In the genomic region with DNA sequence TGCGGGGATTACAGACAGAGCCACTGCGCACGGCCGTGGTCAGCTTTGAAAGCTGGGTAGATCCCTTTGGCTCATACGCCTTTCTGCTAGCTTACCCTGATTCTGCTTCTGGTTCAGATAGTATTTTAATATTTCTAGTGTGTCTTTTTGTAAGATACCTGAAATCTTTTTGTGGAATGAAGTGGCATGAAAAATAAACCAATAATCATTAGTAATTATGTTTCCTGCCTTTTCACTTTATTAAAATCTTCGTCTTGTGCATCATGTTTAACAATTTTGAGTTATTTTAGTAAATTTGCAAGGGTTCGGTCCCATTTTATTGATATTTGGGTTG, we compare ENCODE assay signal across 8 cellular contexts.
DNase-seq lines count a peak whose midpoint lies in the region; ATAC-seq and TF ChIP-seq lines count a peak whose summit lies in the region.
"Not testable (repeated sequence)": the region's sequence is repeated elsewhere in the genome, so short reads cannot be mapped to it uniquely, and the experiment has no call there.

No MANE protein-coding gene starts in this region.

- H3K4me3 ChIP-seq in ACC112 (ENCODE audit: low read depth, low read length) (peak overlapping the region; percentile 80), Panc1 (ENCODE audit: low read depth in 2 of 2, low read length in 2 of 2) (peak overlapping the region; percentile 46 to 61), duodenal mucosa (ENCODE audit: low read depth in 1 of 2, low read length in 2 of 2) (peak overlapping the region; percentile 67 to 70), iPS-11a (ENCODE audit: low read depth, low read length) (peak overlapping the region; percentile 30)
- H3K4me3 ChIP-seq in naive thymus-derived CD4-positive, alpha-beta T cell (ENCODE audit: low read length): peak overlapping the region; percentile 78

- peak overlapping the region; percentile 62 to 81 for H3K4me3 Mint-ChIP-seq in H9
- peak overlapping the region; percentile 78 for H3K4me3 Mint-ChIP-seq in activated T-helper 2 cell treated with anti-CD3 and anti-CD28 coated beads, Interferon-gamma antibody, Interleukin-2, Interleukin-4, amounts not matched to agents 10 μg/mL and 5 μg/mL and 100 μg/mL, durations not matched to agents 14 hours and 24 hours and 36 hours (ENCODE audit: low read depth)
- peak overlapping the region; percentile 75 to 94 (median 82) for H3K4me3 Mint-ChIP-seq in naive thymus-derived CD4-positive, alpha-beta T cell
- H3K4me3 Mint-ChIP-seq in stimulated activated effector memory CD8-positive, alpha-beta T cell treated with anti-CD3 and anti-CD28 coated beads, Interleukin-12 subunit alpha, Interleukin-12 subunit beta, amount 100 ng/mL, for 72 hours: peak overlapping the region; percentile 67

- not testable (repeated sequence) for H3K4me2 ChIP-seq in H9 (ENCODE audit: insufficient read depth, insufficient read length, low read length)

- not testable (repeated sequence) for H3K27ac ChIP-seq in ACC112 (ENCODE audit: low read depth, low read length); H9 (ENCODE audit: insufficient read length, low read depth, low read length); duodenal mucosa (ENCODE audit: low read depth, low read length)
- H3K27ac ChIP-seq in Panc1 (ENCODE audit: low read length): peak overlapping the region; percentile 73
- H3K27ac ChIP-seq in naive thymus-derived CD4-positive, alpha-beta T cell (ENCODE audit: low read depth, low read length): peak overlapping the region; percentile 84

- not testable (repeated sequence) for H3K23ac ChIP-seq in H9 (ENCODE audit: insufficient read length, low read depth, low read length)

- TF ChIP-seq CTCF in H9 (conservative IDR thresholded peaks at IDR 0.05); Panc1 (IDR thresholded peaks at IDR 0.05): not testable (repeated sequence)

- H3K27me3 ChIP-seq in ACC112 (ENCODE audit: insufficient read depth, low read length); H9 (ENCODE audit: insufficient read depth, low read length); Panc1 (ENCODE audit: control insufficient read depth, insufficient read depth, low read length); duodenal mucosa (ENCODE audit: control insufficient read depth in 1 of 2, insufficient read depth in 2 of 2, low read length in 2 of 2); naive thymus-derived CD4-positive, alpha-beta T cell (ENCODE audit: control insufficient read depth in 2 of 2, insufficient read depth in 2 of 2, low read length in 2 of 2): not testable (repeated sequence)

- H3K79me1 ChIP-seq in H9 (ENCODE audit: insufficient read depth, low read depth, low read length, poor library complexity, severe bottlenecking): not testable (repeated sequence)

- not testable (repeated sequence) for H2BK5ac ChIP-seq in H9 (ENCODE audit: insufficient read length, low read length)

- H2BK20ac ChIP-seq in H9 (ENCODE audit: low read depth, low read length, poor library complexity, severe bottlenecking): not testable (repeated sequence)

- CTCF ChIA-PET in Panc1 (lab: Charles Lee); naive thymus-derived CD4-positive, alpha-beta T cell (lab: Charles Lee): not testable (repeated sequence)

- not testable (repeated sequence) for H3K36me3 ChIP-seq in ACC112 (ENCODE audit: insufficient read depth, low read length); Panc1 (ENCODE audit: control insufficient read depth, insufficient read depth, low read length); duodenal mucosa (ENCODE audit: control insufficient read depth in 1 of 2, insufficient read depth in 2 of 2, low read length in 2 of 2); naive thymus-derived CD4-positive, alpha-beta T cell (ENCODE audit: control insufficient read depth in 2 of 3, insufficient read depth in 3 of 3, low read length in 3 of 3)

- in situ Hi-C loops in Panc1 (cut with HindIII; ENCODE audit: low pct_unique_long_range_greater_than_20kb, low sequenced_read_pairs): not testable (repeated sequence)

- H2AFZ ChIP-seq in ACC112 (ENCODE audit: low read length, unreplicated experiment): peak overlapping the region; percentile 94
- H2AFZ ChIP-seq in H9 (ENCODE audit: low read length): not testable (repeated sequence)

- peaks cover 18% of the 10 kb centered on the region for H3K79me2 ChIP-seq in ACC112 (ENCODE audit: control insufficient read depth, insufficient read depth, low read length, unreplicated experiment)
- H3K79me2 ChIP-seq in H9 (ENCODE audit: insufficient read depth, low read length): not testable (repeated sequence)

- H4K8ac ChIP-seq in H9 (replicated peaks; ENCODE audit: insufficient read length, low read depth, low read length): not testable (repeated sequence)

- peaks cover 19% of the 10 kb centered on the region for H3K27me3 Mint-ChIP-seq in H9 (ENCODE audit: low read depth)
- not testable (repeated sequence) for H3K27me3 Mint-ChIP-seq in activated T-helper 2 cell treated with anti-CD3 and anti-CD28 coated beads, Interferon-gamma antibody, Interleukin-2, Interleukin-4, amounts not matched to agents 10 μg/mL and 5 μg/mL and 100 μg/mL, durations not matched to agents 14 hours and 24 hours and 36 hours (ENCODE audit: low read depth); naive thymus-derived CD4-positive, alpha-beta T cell

- H3K14ac ChIP-seq in H9 (ENCODE audit: insufficient read depth, low read length): not testable (repeated sequence)

- not testable (repeated sequence) for H4K5ac ChIP-seq in H9 (ENCODE audit: insufficient read length, low read depth, low read length)

- H3K18ac ChIP-seq in H9 (ENCODE audit: insufficient read length, low read depth, low read length): not testable (repeated sequence)

- not testable (repeated sequence) for ATAC-seq in Panc1; naive thymus-derived CD4-positive, alpha-beta T cell; stimulated activated effector memory CD8-positive, alpha-beta T cell treated with anti-CD3 and anti-CD28 coated beads, Interleukin-12 subunit alpha, Interleukin-12 subunit beta, amount 100 ng/mL, for 72 hours

- H2AK5ac ChIP-seq in H9 (ENCODE audit: insufficient read length, low read length): not testable (repeated sequence)

- H3K36me3 Mint-ChIP-seq in H9 (ENCODE audit: insufficient read depth in 1 of 3, low read depth in 3 of 3); activated T-helper 2 cell treated with anti-CD3 and anti-CD28 coated beads, Interferon-gamma antibody, Interleukin-2, Interleukin-4, amounts not matched to agents 10 μg/mL and 5 μg/mL and 100 μg/mL, durations not matched to agents 14 hours and 24 hours and 36 hours (ENCODE audit: low read depth); naive thymus-derived CD4-positive, alpha-beta T cell; stimulated activated effector memory CD8-positive, alpha-beta T cell treated with anti-CD3 and anti-CD28 coated beads, Interleukin-12 subunit alpha, Interleukin-12 subunit beta, amount 100 ng/mL, for 72 hours: not testable (repeated sequence)

- H2BK15ac ChIP-seq in H9 (ENCODE audit: low read depth, low read length): not testable (repeated sequence)

- POLR2A ChIA-PET in Panc1 (lab: Charles Lee); naive thymus-derived CD4-positive, alpha-beta T cell (lab: Charles Lee): not testable (repeated sequence)

- H2BK120ac ChIP-seq in H9 (ENCODE audit: low read depth, low read length, poor library complexity, severe bottlenecking): not testable (repeated sequence)

- not testable (repeated sequence) for H3K23me2 ChIP-seq in H9 (ENCODE audit: insufficient read length, low read depth, low read length, poor library complexity, severe bottlenecking)

- H3K27ac Mint-ChIP-seq in H9: not testable (repeated sequence)
- H3K27ac Mint-ChIP-seq in activated T-helper 2 cell treated with anti-CD3 and anti-CD28 coated beads, Interferon-gamma antibody, Interleukin-2, Interleukin-4, amounts not matched to agents 10 μg/mL and 5 μg/mL and 100 μg/mL, durations not matched to agents 14 hours and 24 hours and 36 hours: peak overlapping the region; percentile 77
- peak overlapping the region; percentile 71 to 93 (median 83) for H3K27ac Mint-ChIP-seq in naive thymus-derived CD4-positive, alpha-beta T cell
- H3K27ac Mint-ChIP-seq in stimulated activated effector memory CD8-positive, alpha-beta T cell treated with anti-CD3 and anti-CD28 coated beads, Interleukin-12 subunit alpha, Interleukin-12 subunit beta, amount 100 ng/mL, for 72 hours: peak overlapping the region; percentile 84

- not testable (repeated sequence) for H3K4me1 ChIP-seq in ACC112 (ENCODE audit: control insufficient read depth, insufficient read depth, low read length, unreplicated experiment); H9 (ENCODE audit: insufficient read depth, low read length); Panc1 (ENCODE audit: control insufficient read depth, insufficient read depth, low read length); duodenal mucosa (ENCODE audit: control insufficient read depth in 1 of 2, insufficient read depth in 2 of 2, low read length in 2 of 2); naive thymus-derived CD4-positive, alpha-beta T cell (ENCODE audit: control insufficient read depth in 2 of 2, insufficient read depth in 2 of 2, low read length in 2 of 2)

- not testable (repeated sequence) for H3T11ph ChIP-seq in H9 (ENCODE audit: low read length)

- not testable (repeated sequence) for H4K20me1 ChIP-seq in H9 (ENCODE audit: control insufficient read depth, insufficient read depth, insufficient read length)

- WGBS in H9 (ENCODE audit: extremely low coverage, insufficient read length, low lambda C conversion rate): no CpG with 5 or more reads among the region's 7 CpGs

- H3K9me3 Mint-ChIP-seq in H9; activated T-helper 2 cell treated with anti-CD3 and anti-CD28 coated beads, Interferon-gamma antibody, Interleukin-2, Interleukin-4, amounts not matched to agents 10 μg/mL and 5 μg/mL and 100 μg/mL, durations not matched to agents 14 hours and 24 hours and 36 hours; naive thymus-derived CD4-positive, alpha-beta T cell; stimulated activated effector memory CD8-positive, alpha-beta T cell treated with anti-CD3 and anti-CD28 coated beads, Interleukin-12 subunit alpha, Interleukin-12 subunit beta, amount 100 ng/mL, for 72 hours: not testable (repeated sequence)

- H4K91ac ChIP-seq in H9 (ENCODE audit: insufficient read length, low read depth, low read length): not testable (repeated sequence)

- H3K56ac ChIP-seq in H9 (ENCODE audit: insufficient read length, low read depth, low read length): not testable (repeated sequence)

- not testable (repeated sequence) for H2BK12ac ChIP-seq in H9 (ENCODE audit: insufficient read length, low read depth, low read length)

- not testable (repeated sequence) for H3K9me3 ChIP-seq in H9 (ENCODE audit: control insufficient read depth, low read depth, low read length); Panc1 (ENCODE audit: control insufficient read depth, insufficient read depth, low read depth, low read length); duodenal mucosa (ENCODE audit: control insufficient read depth in 1 of 2, low read length in 2 of 2); naive thymus-derived CD4-positive, alpha-beta T cell (ENCODE audit: control insufficient read depth in 2 of 3, low read length in 3 of 3)

- not testable (repeated sequence) for H3K4ac ChIP-seq in H9 (ENCODE audit: low read depth, low read length)

- not testable (repeated sequence) for H3K9ac ChIP-seq in H9 (ENCODE audit: extremely low read depth, insufficient read length, low read length)
- peak overlapping the region in 1 of 2 donors; percentile 70 for H3K9ac ChIP-seq in duodenal mucosa (ENCODE audit: low read depth in 1 of 2, low read length in 2 of 2)

- DNase-seq in H9; Panc1 (ENCODE audit: low read depth, low spot score); activated T-helper 2 cell treated with anti-CD3 and anti-CD28 coated beads, Interferon-gamma antibody, Interleukin-2, Interleukin-4, amounts not matched to agents 10 μg/mL and 5 μg/mL and 100 μg/mL, durations not matched to agents 14 hours and 24 hours and 36 hours (ENCODE audit: low spot score); naive thymus-derived CD4-positive, alpha-beta T cell; stimulated activated effector memory CD8-positive, alpha-beta T cell treated with anti-CD3 and anti-CD28 coated beads, Interleukin-12 subunit alpha, Interleukin-12 subunit beta, amount 100 ng/mL, for 72 hours (ENCODE audit: low spot score in 2 of 2): not testable (repeated sequence)

- H3K4me1 Mint-ChIP-seq in H9; activated T-helper 2 cell treated with anti-CD3 and anti-CD28 coated beads, Interferon-gamma antibody, Interleukin-2, Interleukin-4, amounts not matched to agents 10 μg/mL and 5 μg/mL and 100 μg/mL, durations not matched to agents 14 hours and 24 hours and 36 hours (ENCODE audit: low read depth); stimulated activated effector memory CD8-positive, alpha-beta T cell treated with anti-CD3 and anti-CD28 coated beads, Interleukin-12 subunit alpha, Interleukin-12 subunit beta, amount 100 ng/mL, for 72 hours: not testable (repeated sequence)
- H3K4me1 Mint-ChIP-seq in naive thymus-derived CD4-positive, alpha-beta T cell: peaks cover 0 to 15% (median 5%) of the 10 kb centered on the region in 7 donors

- intact Hi-C loops in Panc1 (cut with micrococcal nuclease; ENCODE audit: unreplicated experiment): loop anchor here (10.0 kb wide), 1 partner anchor 136 kb away; no protein-coding TSS in a partner anchor
- intact Hi-C loops in activated T-helper 2 cell treated with anti-CD3 and anti-CD28 coated beads, Interferon-gamma antibody, Interleukin-2, Interleukin-4, amounts not matched to agents 10 μg/mL and 5 μg/mL and 100 μg/mL, durations not matched to agents 14 hours and 24 hours and 36 hours (cut with micrococcal nuclease): not testable (repeated sequence)
- intact Hi-C loops in naive thymus-derived CD4-positive, alpha-beta T cell (cut with micrococcal nuclease): loop anchor here in 1 of 2 donors (5.0 to 10.0 kb wide), 2 partner anchors 74 to 136 kb away; no protein-coding TSS in a partner anchor

- BruUV-seq in Panc1 (replicated peaks; lab: Mats Ljungman, UMichigan): TSS peak; percentile 97

Comparison
In these comparisons a context has a peak if more than half of its experiments do, and no peak if none do; other contexts are left out.
1. H3K4me3 ChIP-seq: peak in every context shown above with its lines; median percentile 80 in ACC112; 78 in naive thymus-derived CD4-positive, alpha-beta T cell; 68 in duodenal mucosa; 54 in Panc1; 30 in iPS-11a.